In genomic region chr4:176753049-176753448, GRCh38 we compare ENCODE assay signal across 11 cellular contexts. TPM values are rescaled to one million over a fixed set of nuclear protein-coding genes. Genes with fewer than 3 reads are reported as not detected.
A peak's percentile ranks its signal among the peaks of the same experiment; 100 is the strongest.
DNase-seq lines count a peak whose midpoint lies in the region; ATAC-seq and TF ChIP-seq lines count a peak whose summit lies in the region.
"Had no signal": no experiment of that assay in that cellular context is flagged by ENCODE, and none has a peak within 500 bp of the region (broad histone marks: within the 10 kb centered on the region; RNA-seq: fewer than 3 reads in every experiment).

No MANE protein-coding gene starts in this region.

- no peak for TF ChIP-seq POLR2A in tibial nerve (IDR thresholded peaks at IDR 0.05)

- TF ChIP-seq EP300 in tibial nerve (IDR thresholded peaks at IDR 0.05), result no peak

- H3K4me3 ChIP-seq in epithelial cell of esophagus (ENCODE audit: low read length) (no peak overlapping the region), tibial nerve (no peak overlapping the region)
- H3K4me3 ChIP-seq: lower lobe of right lung, prostate gland, thoracic aorta had no signal

- H3K9me3 ChIP-seq in tibial nerve, result no peaks in the 10 kb centered on the region
- H3K9me3 ChIP-seq: lower lobe of right lung, prostate gland, thoracic aorta had no signal

- no peaks in the 10 kb centered on the region for H3K36me3 ChIP-seq in tibial nerve
- H3K36me3 ChIP-seq: lower lobe of right lung, prostate gland, thoracic aorta had no signal

- no peaks in the 10 kb centered on the region for H3K27me3 Mint-ChIP-seq in effector memory CD8-positive, alpha-beta T cell

- H3K9me3 Mint-ChIP-seq in effector memory CD8-positive, alpha-beta T cell, result no peaks in the 10 kb centered on the region

- DNase-seq in ELR (ENCODE audit: low read depth), result peak; percentile 90
- peak; percentile 33 for DNase-seq in RKO (ENCODE audit: low spot score)
- DNase-seq in epithelial cell of esophagus (ENCODE audit: low read depth), result peak; percentile 52
- DNase-seq in renal cortical epithelial cell (ENCODE audit: low read depth), result peak; percentile 11
- DNase-seq in effector memory CD8-positive, alpha-beta T cell, result no peak
- no peak for DNase-seq in GF-D8 (lab: John Stamatoyannopoulos, UW)
- DNase-seq in stimulated activated CD4-positive, alpha-beta T cell treated with anti-CD3 and anti-CD28 coated beads, Interleukin-2, amount 100 ng/mL, for 24 hours, result no peak
- DNase-seq in tibial nerve (ENCODE audit: low spot score in 2 of 2), result no peak
- DNase-seq: lower lobe of right lung had no signal

- no peaks in the 10 kb centered on the region for H3K27me3 ChIP-seq in tibial nerve

- H3K27ac ChIP-seq in tibial nerve, result no peak overlapping the region
- H3K27ac ChIP-seq: lower lobe of right lung, prostate gland, thoracic aorta had no signal

- H3K4me1 ChIP-seq in tibial nerve, result no peaks in the 10 kb centered on the region
- H3K4me1 ChIP-seq: lower lobe of right lung, prostate gland had no signal

- whole genome bisulfite sequencing in tibial nerve, 2 donors, result 57 to 66% methylated on average over 3 of the region's 3 CpGs

- H3K36me3 Mint-ChIP-seq in effector memory CD8-positive, alpha-beta T cell (ENCODE audit: insufficient read depth), result peaks cover 3% of the 10 kb centered on the region

- no peaks in the 10 kb centered on the region for H3K4me1 Mint-ChIP-seq in effector memory CD8-positive, alpha-beta T cell (ENCODE audit: low read depth in 2 of 2)

- H3K4me3 Mint-ChIP-seq in effector memory CD8-positive, alpha-beta T cell, result no peak overlapping the region

- ATAC-seq in effector memory CD8-positive, alpha-beta T cell (replicated peaks), result no peak
- ATAC-seq: lower lobe of right lung had no signal

- no peak overlapping the region for H3K27ac Mint-ChIP-seq in effector memory CD8-positive, alpha-beta T cell

- no peak for TF ChIP-seq CTCF in epithelial cell of esophagus (IDR thresholded peaks at IDR 0.05; ENCODE audit: insufficient read depth, low read depth, low read length, missing control alignments)
- no peak for TF ChIP-seq CTCF in tibial nerve (IDR thresholded peaks at IDR 0.05)

RNA-seq across cellular contexts. Expression of gene VEGFC, which starts 39.7 kb away (rescaled TPM):
- 2.6 and 7.8 TPM in 2 replicates for total RNA-seq in renal cortical epithelial cell
- 10 to 100 TPM in 1 of 4 donors, 1 to 10 TPM in 3; 2.4 to 14.4 (median 5.6) TPM for total RNA-seq in tibial nerve

Comparison
In these comparisons a context has a peak if more than half of its experiments do, and no peak if none do; other contexts are left out.
1. DNase-seq: peak in ELR (single experiment), RKO (single experiment), epithelial cell of esophagus (single experiment) and renal cortical epithelial cell (single experiment); none in effector memory CD8-positive, alpha-beta T cell (0 of 3), GF-D8 (single experiment), stimulated activated CD4-positive, alpha-beta T cell treated with anti-CD3 and anti-CD28 coated beads, Interleukin-2, amount 100 ng/mL, for 24 hours (0 of 2) and tibial nerve (0 of 2).